22 cellular contexts compared by ENCODE assay signal in the genomic region with DNA sequence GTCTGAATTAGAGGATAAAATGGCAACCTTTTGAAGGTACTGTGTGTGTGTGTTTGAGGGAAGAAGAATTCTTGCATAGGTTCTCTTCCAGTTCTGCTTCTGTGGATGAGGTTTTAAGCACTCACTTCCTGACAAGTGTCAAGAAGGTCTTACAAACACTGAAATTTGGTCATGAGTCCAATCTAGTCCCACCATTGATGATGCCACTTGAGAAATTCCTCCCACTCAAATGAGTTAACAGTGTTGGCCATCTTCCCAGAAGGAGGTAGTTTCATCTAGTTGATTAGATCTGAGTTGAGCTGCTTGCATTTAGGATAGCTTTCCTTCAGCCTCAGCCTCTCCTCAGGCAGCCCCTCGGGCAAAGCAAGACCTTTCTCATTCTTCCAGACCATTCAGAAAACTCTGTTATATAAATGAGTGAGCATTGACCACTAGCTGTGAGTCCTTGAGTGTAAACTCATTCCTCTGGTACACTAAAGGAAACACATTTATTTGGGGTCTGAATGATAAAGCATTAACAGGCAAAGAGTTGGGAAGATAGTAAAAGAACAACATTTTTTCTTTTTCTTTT.
DNase-seq lines count a peak whose midpoint lies in the region; ATAC-seq, FAIRE-seq and TF ChIP-seq lines count a peak whose summit lies in the region.
"Had no signal": no experiment of that assay in that cellular context is flagged by ENCODE, and none has a peak within 500 bp of the region (broad histone marks: within the 10 kb centered on the region; RNA-seq: fewer than 3 reads in every experiment).

No MANE protein-coding gene starts in this region.

- CTCF ChIA-PET in T-cell (lab: Charles Lee) = no interaction called here

- H3K4me1 ChIP-seq in keratinocyte (ENCODE audit: control insufficient read depth, extremely low read depth, insufficient read depth, low read length) = no peaks in the 10 kb centered on the region
- H3K4me1 ChIP-seq: BLaER1, HAP-1, Peyer's patch, stomach had no signal

- no peak overlapping the region for H3K27ac ChIP-seq in keratinocyte (ENCODE audit: control insufficient read depth, insufficient read depth, low read length)
- H3K27ac ChIP-seq: BLaER1, Peyer's patch, stomach had no signal

- H3K4me3 Mint-ChIP-seq in activated T-cell treated with anti-CD3 and anti-CD28 coated beads, Interleukin-2, amount 50 U/mL, for 4 hours = no peak overlapping the region
- H3K4me3 Mint-ChIP-seq in T-cell = no peak overlapping the region
- H3K4me3 Mint-ChIP-seq: activated naive CD8-positive, alpha-beta T cell treated with anti-CD3 and anti-CD28 coated beads for 36 hours; naive B cell; T-helper 17 cell had no signal

- H3K9ac ChIP-seq in keratinocyte (ENCODE audit: control insufficient read depth, extremely low read depth, insufficient read depth, low read length) = no peak overlapping the region
- H3K9ac ChIP-seq: BLaER1 had no signal

- no peaks in the 10 kb centered on the region for H3K9me3 ChIP-seq in keratinocyte (ENCODE audit: control insufficient read depth, low read depth, low read length)
- H3K9me3 ChIP-seq: HAP-1, Peyer's patch, stomach had no signal

- no peak for ATAC-seq in HG02642 (IDR thresholded peaks at IDR 0.05; ENCODE audit: poor library complexity, unreplicated experiment)
- ATAC-seq in activated T-cell treated with anti-CD3 and anti-CD28 coated beads, Interleukin-2, amount 50 U/mL, for 4 hours = no peak
- no peak for ATAC-seq in T-cell (replicated peaks in 1 of 4)
- ATAC-seq: left ventricle myocardium superior, T-helper 17 cell had no signal

- no peaks in the 10 kb centered on the region for H3K9me3 Mint-ChIP-seq in activated T-cell treated with anti-CD3 and anti-CD28 coated beads, Interleukin-2, amount 50 U/mL, for 4 hours
- no peaks in the 10 kb centered on the region for H3K9me3 Mint-ChIP-seq in T-cell
- H3K9me3 Mint-ChIP-seq: activated naive CD8-positive, alpha-beta T cell treated with anti-CD3 and anti-CD28 coated beads for 36 hours; naive B cell had no signal

- TF ChIP-seq CTCF in astrocyte of the spinal cord (IDR thresholded peaks at IDR 0.05; ENCODE audit: low read depth, low read length) (no peak), keratinocyte (optimal IDR thresholded peaks at IDR 0.05 in 1 of 3, IDR thresholded peaks at IDR 0.05 in 1 of 3, conservative IDR thresholded peaks at IDR 0.05 in 1 of 3; ENCODE audit: extremely low read depth in 1 of 3, insufficient read depth in 2 of 3, low read length in 3 of 3) (no peak)

- peak; percentile 57 for FAIRE-seq in keratinocyte (lab: Jason Lieb, UNC)

- no peak overlapping the region for H3K4me3 ChIP-seq in astrocyte of the spinal cord (ENCODE audit: low read depth, low read length)
- H3K4me3 ChIP-seq in keratinocyte (ENCODE audit: control insufficient read depth in 2 of 3, extremely low read depth in 1 of 3, insufficient read depth in 2 of 3, low read depth in 1 of 3, low read length in 3 of 3) = no peak overlapping the region
- H3K4me3 ChIP-seq: BLaER1, HAP-1, Peyer's patch, stomach had no signal

- DNase-seq in EH (ENCODE audit: low read depth) = peak; percentile 31
- peak; percentile 79 for DNase-seq in MV-4-11 (lab: John Stamatoyannopoulos, UW)
- DNase-seq in astrocyte of the spinal cord (ENCODE audit: low read depth, low spot score) = peak; percentile 62
- DNase-seq in keratinocyte (ENCODE audit: low read depth, low spot score) = no peak
- no peak for DNase-seq in HPDE6-E6E7 (ENCODE audit: extremely low spot score)
- DNase-seq in activated T-cell treated with anti-CD3 and anti-CD28 coated beads, Interleukin-2, amount 50 U/mL, for 4 hours = no peak
- no peak for DNase-seq in T-cell
- DNase-seq: activated CD4-positive, alpha-beta T cell treated with anti-CD3 and anti-CD28 coated beads for 48 hours; activated naive CD8-positive, alpha-beta T cell treated with anti-CD3 and anti-CD28 coated beads for 36 hours; activated T-cell treated with anti-CD3 and anti-CD28 coated beads, Interleukin-2, amount 50 U/mL, for 1 hour; DMS79; hypothalamus; left ventricle myocardium superior; naive B cell; NCI-H1436 treated with DMSO at 0.1 percent for 48 hours; NCI-H510A; Peyer's patch; stomach; T-helper 17 cell had no signal

- no peak overlapping the region for H2AFZ ChIP-seq in keratinocyte (ENCODE audit: control insufficient read depth, low read length)

- no peaks in the 10 kb centered on the region for H3K79me2 ChIP-seq in keratinocyte (ENCODE audit: control insufficient read depth, insufficient read depth, low read length)

- no peak overlapping the region for H3K27ac Mint-ChIP-seq in T-cell
- H3K27ac Mint-ChIP-seq: activated naive CD8-positive, alpha-beta T cell treated with anti-CD3 and anti-CD28 coated beads for 36 hours; naive B cell; T-helper 17 cell had no signal

- POLR2A ChIA-PET in T-cell (lab: Charles Lee) = no interaction called here

- in situ Hi-C loops in astrocyte of the spinal cord (cut with HindIII; ENCODE audit: low sequenced_read_pairs) = no loop called here

- no peaks in the 10 kb centered on the region for H3K27me3 ChIP-seq in keratinocyte (ENCODE audit: control insufficient read depth, extremely low read depth, insufficient read depth, low read length)
- H3K27me3 ChIP-seq: BLaER1, Peyer's patch, stomach had no signal

- no peaks in the 10 kb centered on the region for H3K4me1 Mint-ChIP-seq in activated T-cell treated with anti-CD3 and anti-CD28 coated beads, Interleukin-2, amount 50 U/mL, for 4 hours (ENCODE audit: low read depth)
- H3K4me1 Mint-ChIP-seq in T-cell = no peaks in the 10 kb centered on the region
- H3K4me1 Mint-ChIP-seq: activated naive CD8-positive, alpha-beta T cell treated with anti-CD3 and anti-CD28 coated beads for 36 hours; naive B cell; T-helper 17 cell had no signal

- no peaks in the 10 kb centered on the region for H4K20me1 ChIP-seq in keratinocyte (ENCODE audit: control insufficient read depth, extremely low read depth, insufficient read depth, low read length)
- H4K20me1 ChIP-seq: BLaER1 had no signal

- H3K36me3 ChIP-seq in keratinocyte (ENCODE audit: control insufficient read depth in 2 of 2, extremely low read depth in 1 of 2, insufficient read depth in 2 of 2, low read length in 2 of 2) = no peaks in the 10 kb centered on the region
- H3K36me3 ChIP-seq: BLaER1, HAP-1, Peyer's patch, stomach had no signal

- peaks cover 4% of the 10 kb centered on the region for H3K27me3 Mint-ChIP-seq in activated T-cell treated with anti-CD3 and anti-CD28 coated beads, Interleukin-2, amount 50 U/mL, for 4 hours (ENCODE audit: low read depth)
- H3K27me3 Mint-ChIP-seq in T-cell = peaks cover 8 to 9% of the 10 kb centered on the region in 2 donors

- no peak overlapping the region for H3K4me2 ChIP-seq in keratinocyte (ENCODE audit: control insufficient read depth, extremely low read depth, insufficient read depth, low read depth, low read length)
- H3K4me2 ChIP-seq: BLaER1 had no signal

- dilution Hi-C loops in keratinocyte (cut with MboI; ENCODE audit: extremely low pct_ligation_motif_present, low sequenced_read_pairs) = no loop called here

- H3K36me3 Mint-ChIP-seq in activated T-cell treated with anti-CD3 and anti-CD28 coated beads, Interleukin-2, amount 50 U/mL, for 4 hours (ENCODE audit: insufficient read depth) = no peaks in the 10 kb centered on the region
- H3K36me3 Mint-ChIP-seq in T-cell = no peaks in the 10 kb centered on the region
- H3K36me3 Mint-ChIP-seq: activated naive CD8-positive, alpha-beta T cell treated with anti-CD3 and anti-CD28 coated beads for 36 hours; naive B cell had no signal

- no peaks in the 10 kb centered on the region for H3K9me1 ChIP-seq in keratinocyte (ENCODE audit: control insufficient read depth, extremely low read depth, insufficient read depth, low read length)

Comparison
In these comparisons a context has a peak if more than half of its experiments do, and no peak if none do; other contexts are left out.
1. DNase-seq: peak in EH (single experiment), MV-4-11 (single experiment) and astrocyte of the spinal cord (single experiment); none in keratinocyte (single experiment), HPDE6-E6E7 (single experiment), activated T-cell treated with anti-CD3 and anti-CD28 coated beads, Interleukin-2, amount 50 U/mL, for 4 hours (single experiment) and T-cell (0 of 34).